Comparison of ENCODE assay signal across 1 cellular context in the genomic region with DNA sequence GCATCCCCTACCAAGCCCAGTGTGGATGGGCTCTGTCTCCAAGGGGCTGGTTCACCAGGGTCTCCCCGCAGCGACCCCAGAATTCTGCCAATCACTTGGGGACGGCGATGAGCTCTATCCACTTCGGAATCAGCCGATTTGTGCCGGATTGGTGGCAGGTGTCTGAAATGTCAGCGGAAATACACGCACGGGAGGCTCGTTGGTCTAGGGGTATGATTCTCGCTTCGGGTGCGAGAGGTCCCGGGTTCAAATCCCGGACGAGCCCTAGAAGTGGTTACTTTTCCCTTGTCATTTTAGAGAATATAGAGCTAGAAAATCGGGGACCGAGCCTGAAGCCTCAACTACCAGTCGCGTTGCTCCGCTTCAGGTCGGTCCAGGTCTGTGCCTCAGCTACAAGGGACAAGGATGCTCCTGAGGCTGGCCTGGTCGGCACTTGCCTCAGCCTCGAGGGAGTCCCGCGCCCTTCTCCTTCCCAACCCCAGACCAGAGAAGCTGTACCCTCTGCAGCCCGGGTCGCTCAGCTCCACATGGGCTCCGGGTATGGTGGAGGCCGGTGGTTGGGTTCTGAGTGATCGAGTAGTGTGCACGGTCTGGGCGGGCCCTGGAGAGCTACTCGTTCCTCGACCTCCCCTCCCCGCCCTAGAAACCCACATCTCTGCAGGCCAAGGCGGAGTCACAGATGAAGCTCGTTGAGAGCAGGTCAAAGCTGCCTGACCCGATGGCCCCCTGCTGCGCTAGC.
TF ChIP-seq lines count a peak whose summit lies in the region.

No MANE protein-coding gene starts in this region.

TF ChIP-seq in GM12878, 131 proteins besides CTCF, POLR2A, EP300 and RAD21:
- TF ChIP-seq SREBF2 (IDR thresholded peaks at IDR 0.05; ENCODE audit: low read length) (peak; percentile 69), BCL11A (IDR thresholded peaks at IDR 0.05; ENCODE audit: low read depth, low read length) (no peak), ETV6 (conservative IDR thresholded peaks at IDR 0.05 in 1 of 2, IDR thresholded peaks at IDR 0.05 in 1 of 2; ENCODE audit: borderline replicate concordance in 1 of 2, low read depth in 1 of 2) (no peak), CREM (IDR thresholded peaks at IDR 0.05; ENCODE audit: low read depth) (peak; percentile 46), EED (IDR thresholded peaks at IDR 0.05; ENCODE audit: low read depth) (no peak), BHLHE40 (IDR thresholded peaks at IDR 0.05; ENCODE audit: borderline replicate concordance in 1 of 2, low read depth in 2 of 2, low read length in 1 of 2) (peak in 1 of 2 experiments; percentile 75; a peak in 3 of 4 replicates), SMAD5 (IDR thresholded peaks at IDR 0.05; ENCODE audit: low read depth) (no peak), MEF2A (IDR thresholded peaks at IDR 0.05; ENCODE audit: insufficient read depth, low read depth, low read length) (no peak), HDAC6 (IDR thresholded peaks at IDR 0.05; ENCODE audit: unreplicated experiment) (no peak), ZNF217 (IDR thresholded peaks at IDR 0.05) (no peak), TARDBP (IDR thresholded peaks at IDR 0.05; ENCODE audit: borderline replicate concordance) (0 out of 2 replicates have a peak, but pooled peaks have one; percentile 15), ZNF207 (IDR thresholded peaks at IDR 0.05; ENCODE audit: borderline replicate concordance) (no peak), ZNF24 (IDR thresholded peaks at IDR 0.05) (peak; percentile 84), CREB1 (IDR thresholded peaks at IDR 0.05; ENCODE audit: low read depth) (peak; percentile 61; the same call in 1 of the 2 replicates)
